In genomic region chr14:67944605-67945004, GRCh38 we compare ENCODE assay signal across 12 cellular contexts.
DNase-seq lines count a peak whose midpoint lies in the region.
"Had no signal": no experiment of that assay in that cellular context is flagged by ENCODE, and none has a peak within 500 bp of the region (broad histone marks: within the 10 kb centered on the region; RNA-seq: fewer than 3 reads in every experiment).

No MANE protein-coding gene starts in this region.

- H3K9me3 ChIP-seq in adipocyte (ENCODE audit: control insufficient read depth, low read length) (no peaks in the 10 kb centered on the region), iPS-20b (ENCODE audit: insufficient read depth, low read depth, low read length) (peaks cover 7% of the 10 kb centered on the region), skeletal muscle satellite cell (replicated peaks; ENCODE audit: low read length) (no peaks in the 10 kb centered on the region)
- H3K9me3 ChIP-seq: BE2C, gastrocnemius medialis, thoracic aorta had no signal

- H3K9ac ChIP-seq in adipocyte (ENCODE audit: low read length) (peak overlapping the region; percentile 91), iPS-20b (ENCODE audit: low read depth, low read length) (peak overlapping the region; percentile 10; the same call in 1 of the 2 replicates), skeletal muscle satellite cell (ENCODE audit: low read depth, low read length) (peak overlapping the region; percentile 31)

- peaks cover 52% of the 10 kb centered on the region for H3K4me1 ChIP-seq in adipocyte (ENCODE audit: control insufficient read depth, insufficient read depth, low read length)
- peaks cover 23% of the 10 kb centered on the region for H3K4me1 ChIP-seq in iPS-20b (ENCODE audit: insufficient read depth, low read length)
- H3K4me1 ChIP-seq in skeletal muscle satellite cell (ENCODE audit: control insufficient read depth, insufficient read depth, low read length), result peaks cover 32% of the 10 kb centered on the region
- H3K4me1 ChIP-seq: BE2C had no signal

- H3K36me3 ChIP-seq in adipocyte (ENCODE audit: control insufficient read depth, insufficient read depth, low read length, severe bottlenecking) (no peaks in the 10 kb centered on the region), iPS-20b (ENCODE audit: insufficient read depth, low read depth, low read length) (no peaks in the 10 kb centered on the region), skeletal muscle satellite cell (ENCODE audit: insufficient read depth, low read length) (no peaks in the 10 kb centered on the region)
- H3K36me3 ChIP-seq: BE2C, gastrocnemius medialis, Peyer's patch, thoracic aorta had no signal

- H3K4me3 ChIP-seq in adipocyte (ENCODE audit: low read length) (no peak overlapping the region), iPS-20b (ENCODE audit: low read length) (no peak overlapping the region), skeletal muscle satellite cell (ENCODE audit: low read length) (no peak overlapping the region)
- H3K4me3 ChIP-seq: gastrocnemius medialis, Peyer's patch, thoracic aorta had no signal

- peak; percentile 3 for DNase-seq in EH (ENCODE audit: low read depth)
- no peak for DNase-seq in adipocyte (ENCODE audit: low read depth)
- no peak for DNase-seq in stimulated activated CD4-positive, alpha-beta T cell treated with anti-CD3 and anti-CD28 coated beads, Interleukin-12 subunit alpha, Interleukin-12 subunit beta, amount 100 ng/mL, for 4 hours
- no peak for DNase-seq in NCI-H2196 (lab: John Stamatoyannopoulos, UW; ENCODE audit: unreplicated experiment)
- no peak for DNase-seq in cerebellar cortex (ENCODE audit: low spot score)
- no peak for DNase-seq in GM19238 (ENCODE audit: insufficient read length, low spot score)

- H3K27ac ChIP-seq in iPS-20b (ENCODE audit: low read length), result no peak overlapping the region

- H3K27me3 ChIP-seq in adipocyte (replicated peaks; ENCODE audit: control insufficient read depth, insufficient read depth, low read length) (no peaks in the 10 kb centered on the region), iPS-20b (ENCODE audit: insufficient read depth, low read length) (no peaks in the 10 kb centered on the region), skeletal muscle satellite cell (ENCODE audit: control insufficient read depth, insufficient read depth, low read length) (no peaks in the 10 kb centered on the region)
- H3K27me3 ChIP-seq: BE2C, gastrocnemius medialis, Peyer's patch had no signal

- H3K4me2 ChIP-seq in skeletal muscle satellite cell (ENCODE audit: low read length), result no peak overlapping the region

Comparison
In these comparisons a context has a peak if more than half of its experiments do, and no peak if none do; other contexts are left out.
1. H3K9ac ChIP-seq: peak in every context shown above with its lines; median percentile 91 in adipocyte; 31 in skeletal muscle satellite cell; 10 in iPS-20b.